In genomic region chr19:38201731-38202130, GRCh38 we compare ENCODE assay signal across 22 cellular contexts. TPM values are rescaled to one million over a fixed set of nuclear protein-coding genes. Genes with fewer than 3 reads are reported as not detected.
DNase-seq lines count a peak whose midpoint lies in the region; ATAC-seq and TF ChIP-seq lines count a peak whose summit lies in the region.
"Had no signal": no experiment of that assay in that cellular context is flagged by ENCODE, and none has a peak within 500 bp of the region (broad histone marks: within the 10 kb centered on the region; RNA-seq: fewer than 3 reads in every experiment).

No MANE protein-coding gene starts in this region.

- peaks cover 15% of the 10 kb centered on the region for H3K36me3 Mint-ChIP-seq in endothelial cell (ENCODE audit: low read depth, unreplicated experiment)
- peaks cover 7% of the 10 kb centered on the region for H3K36me3 Mint-ChIP-seq in neural progenitor cell

- H3K4me3 Mint-ChIP-seq in endothelial cell (ENCODE audit: unreplicated experiment) (peak overlapping the region; percentile 60), neural progenitor cell (no peak overlapping the region)
- H3K4me3 Mint-ChIP-seq: B cell; CD8-positive, alpha-beta T cell had no signal

- H3K4me3 ChIP-seq in neural progenitor cell, result no peak overlapping the region
- H3K4me3 ChIP-seq: BLaER1 treated with 17β-estradiol and CSF1 and Interleukin-3, amounts not matched to agents 10 nM and 100 nM; GM12878; GM23248 had no signal

- H2AFZ ChIP-seq in neural progenitor cell (replicated peaks), result no peak overlapping the region
- H2AFZ ChIP-seq: GM23248 had no signal

- DNase-seq in cardiac septum (ENCODE audit: low spot score), result peak; percentile 62
- no peak for DNase-seq in Right ventricle myocardium superior
- DNase-seq in endothelial cell (ENCODE audit: low spot score), result no peak
- DNase-seq in neural progenitor cell (ENCODE audit: low spot score), result no peak
- no peak for DNase-seq in RPMI8226
- DNase-seq: Calu3; CD8-positive, alpha-beta T cell; DMS 273 treated with DMSO at 0.1 percent for 48 hours; DMS53; DND-41; EL; GM23248; HCEC 1CT had no signal

- H3K4me2 ChIP-seq in neural progenitor cell, result no peak overlapping the region
- H3K4me2 ChIP-seq: BLaER1 treated with 17β-estradiol and CSF1 and Interleukin-3, amounts not matched to agents 10 nM and 100 nM had no signal

- H3K36me3 ChIP-seq in neural progenitor cell, result no peaks in the 10 kb centered on the region

- H3K9me3 ChIP-seq in neural progenitor cell (ENCODE audit: low read depth), result no peaks in the 10 kb centered on the region
- H3K9me3 ChIP-seq: BLaER1 treated with 17β-estradiol and CSF1 and Interleukin-3, amounts not matched to agents 10 nM and 100 nM had no signal

- intact Hi-C loops in cardiac septum (cut with DNase I), result no loop called here
- intact Hi-C loops in Right ventricle myocardium superior (cut with DNase I), result no loop called here

- H4K20me1 ChIP-seq in neural progenitor cell (ENCODE audit: low read depth), result no peaks in the 10 kb centered on the region
- H4K20me1 ChIP-seq: BLaER1 treated with 17β-estradiol and CSF1 and Interleukin-3, amounts not matched to agents 10 nM and 100 nM had no signal

- H3K4me1 Mint-ChIP-seq in endothelial cell (ENCODE audit: unreplicated experiment) (no peaks in the 10 kb centered on the region), neural progenitor cell (peaks cover 3% of the 10 kb centered on the region)
- H3K4me1 Mint-ChIP-seq: B cell had no signal

- H3K27ac Mint-ChIP-seq in endothelial cell (ENCODE audit: unreplicated experiment) (no peak overlapping the region), neural progenitor cell (peak overlapping the region; percentile 10)
- H3K27ac Mint-ChIP-seq: B cell; CD8-positive, alpha-beta T cell had no signal

- TF ChIP-seq CTCF in endothelial cell (IDR thresholded peaks at IDR 0.05; ENCODE audit: unreplicated experiment), result no peak
- TF ChIP-seq CTCF in neural progenitor cell (IDR thresholded peaks at IDR 0.05), result no peak

- H3K9ac ChIP-seq in neural progenitor cell, result no peak overlapping the region
- H3K9ac ChIP-seq: BLaER1 treated with 17β-estradiol and CSF1 and Interleukin-3, amounts not matched to agents 10 nM and 100 nM; GM23248 had no signal

- ATAC-seq in Right ventricle myocardium superior (ENCODE audit: poor library complexity) (no peak), GM19324 (IDR thresholded peaks at IDR 0.05; ENCODE audit: low FRiP score, unreplicated experiment) (no peak), GM21381 (IDR thresholded peaks at IDR 0.05; ENCODE audit: unreplicated experiment) (no peak)
- ATAC-seq: CD8-positive, alpha-beta T cell; GM12878 had no signal

- no peak overlapping the region for H3K27ac ChIP-seq in neural progenitor cell
- H3K27ac ChIP-seq: BLaER1 treated with 17β-estradiol and CSF1 and Interleukin-3, amounts not matched to agents 10 nM and 100 nM; GM23248; HL-60 had no signal

- H3K79me2 ChIP-seq in neural progenitor cell (ENCODE audit: low read depth), result no peaks in the 10 kb centered on the region

- H3K4me1 ChIP-seq in neural progenitor cell, result peaks cover 2% of the 10 kb centered on the region
- H3K4me1 ChIP-seq: BLaER1 treated with 17β-estradiol and CSF1 and Interleukin-3, amounts not matched to agents 10 nM and 100 nM had no signal

- H3K27me3 Mint-ChIP-seq in endothelial cell (ENCODE audit: unreplicated experiment) (peaks cover 7% of the 10 kb centered on the region), neural progenitor cell (ENCODE audit: insufficient read depth, low read depth) (peaks cover 4% of the 10 kb centered on the region)

- no peaks in the 10 kb centered on the region for H3K27me3 ChIP-seq in neural progenitor cell
- H3K27me3 ChIP-seq: BLaER1 treated with 17β-estradiol and CSF1 and Interleukin-3, amounts not matched to agents 10 nM and 100 nM had no signal

- H3K9me3 Mint-ChIP-seq in endothelial cell (ENCODE audit: unreplicated experiment) (no peaks in the 10 kb centered on the region), neural progenitor cell (no peaks in the 10 kb centered on the region)
- H3K9me3 Mint-ChIP-seq: CD8-positive, alpha-beta T cell had no signal

- peaks cover under 1% of the 10 kb centered on the region for H3F3A ChIP-seq in neural progenitor cell (ENCODE audit: low read depth)

RNA-seq across cellular contexts. Expression of gene DPF1, which starts 22.3 kb away (rescaled TPM):
- total RNA-seq in cardiac septum (0.51 TPM), Right ventricle myocardium superior (not detected), endothelial cell (ENCODE audit: unreplicated experiment) (6.0 TPM), neural progenitor cell (ENCODE audit: low replicate concordance) (3.4 and 6.5 TPM in 2 replicates)
- total RNA-seq: B cell; CD8-positive, alpha-beta T cell had no signal

RNA-seq across cellular contexts. Expression of gene PPP1R14A, which starts 54.4 kb away (rescaled TPM):
- total RNA-seq in cardiac septum (23.9 TPM), Right ventricle myocardium superior (31.1 TPM), endothelial cell (ENCODE audit: unreplicated experiment) (2.1 TPM), neural progenitor cell (ENCODE audit: low replicate concordance) (2.0 and 4.2 TPM in 2 replicates)
- total RNA-seq: A172; CD8-positive, alpha-beta T cell; GM12878; H4; HT1080 had no signal
